In genomic region chr19:11405846-11406643, GRCh38 we compare ENCODE assay signal across 9 cellular contexts. TPM values are rescaled to one million over a fixed set of nuclear protein-coding genes. Genes with fewer than 3 reads are reported as not detected.
DNase-seq lines count a peak whose midpoint lies in the region; ATAC-seq, FAIRE-seq and TF ChIP-seq lines count a peak whose summit lies in the region.
"Had no signal": no experiment of that assay in that cellular context is flagged by ENCODE, and none has a peak within 500 bp of the region (broad histone marks: within the 10 kb centered on the region; RNA-seq: fewer than 3 reads in every experiment).

No MANE protein-coding gene starts in this region.

- H2AFZ ChIP-seq in K562 (ENCODE audit: low read depth, low read length) = no peak overlapping the region

- H3K36me3 ChIP-seq in K562 (ENCODE audit: control insufficient read depth, insufficient read depth, low read length) = no peaks in the 10 kb centered on the region

- no peaks in the 10 kb centered on the region for H3K9me1 ChIP-seq in K562 (ENCODE audit: control insufficient read depth, insufficient read depth, low read length)

- ATAC-seq in K562 = no peak
- no peak for ATAC-seq in GM19463 (IDR thresholded peaks at IDR 0.05; ENCODE audit: unreplicated experiment)

- H3K4me3 ChIP-seq in AG04449 (ENCODE audit: low read depth, low read length) (no peak overlapping the region), K562 (no peak overlapping the region)

- no peak for FAIRE-seq in K562 (lab: Jason Lieb, UNC)
- no peak for FAIRE-seq in HTR-8/SVneo (lab: Jason Lieb, UNC)

- no peaks in the 10 kb centered on the region for H3K27me3 ChIP-seq in K562 (ENCODE audit: control insufficient read depth in 2 of 2, insufficient read depth in 2 of 2, low read length in 2 of 2)

- no peaks in the 10 kb centered on the region for H4K20me1 ChIP-seq in K562 (replicated peaks; ENCODE audit: control insufficient read depth, insufficient read depth, low read length)

- intact Hi-C loops in K562 (cut with micrococcal nuclease) = no loop called here

- DNase-seq in AG04449 (ENCODE audit: low read depth, low spot score) (no peak), HFFc6 (no peak), K562 (ENCODE audit: extremely low read depth in 1 of 4, low spot score in 3 of 4) (peak in 1 of 4 experiments; percentile 6), left kidney (ENCODE audit: low read depth, low spot score) (peak; percentile 69), NCI-H2081 (lab: John Stamatoyannopoulos, UW) (no peak), NCI-H1048 (lab: John Stamatoyannopoulos, UW) (no peak), HTR-8/SVneo (ENCODE audit: insufficient read length, low spot score) (no peak)

- no peaks in the 10 kb centered on the region for H3K79me2 ChIP-seq in K562 (ENCODE audit: control insufficient read depth, insufficient read depth, low read length)

- TF ChIP-seq POLR2A in K562 (conservative IDR thresholded peaks at IDR 0.05) = no peak

- CTCF ChIA-PET in AG04449 (lab: Yijun Ruan, JAX) = interaction anchor here (0.7 to 5.3 kb wide), 11 partner anchors 14 to 131 kb away, joined by 3 to 42 read pairs (median 3); partner anchors contain the start of genes SWSAP1 and TSPAN16
- CTCF ChIA-PET in K562 (lab: Yijun Ruan, JAX; ENCODE audit: low intra/inter-chr PET ratio) = interaction anchor here (0.6 kb wide), 1 partner anchor 49 kb away, joined by 4 read pairs; no protein-coding TSS in a partner anchor

- H3K9me3 Mint-ChIP-seq in HFFc6 = no peaks in the 10 kb centered on the region

- no peak overlapping the region for H3K27ac ChIP-seq in K562 (ENCODE audit: extremely low read depth, low read depth, low read length)
- H3K27ac ChIP-seq: C4-2B had no signal

- no peak for TF ChIP-seq EP300 in K562 (IDR thresholded peaks at IDR 0.05; ENCODE audit: low read length)

- WGBS in K562 (ENCODE audit: insufficient coverage, low coverage, missing lambda C conversion rate) = 79% methylated on average over 22 of the region's 44 CpGs

- no peak overlapping the region for H3K4me3 Mint-ChIP-seq in HFFc6

- no peak overlapping the region; a peak in 1 of 4 replicates for H3K9ac ChIP-seq in K562 (ENCODE audit: insufficient read depth in 1 of 2, low read depth in 2 of 2, low read length in 2 of 2)

- TF ChIP-seq CTCF in AG04449 (IDR thresholded peaks at IDR 0.05; ENCODE audit: insufficient read depth, low read length, missing control alignments) (peak; percentile 58), HFFc6 (IDR thresholded peaks at IDR 0.05) (peak; percentile 39; the same call in 1 of the 2 replicates), K562 (IDR thresholded peaks at IDR 0.05 in 2 of 3, conservative IDR thresholded peaks at IDR 0.05 in 1 of 3; ENCODE audit: insufficient read depth in 2 of 3, low read depth in 1 of 3, low read length in 3 of 3) (no peak)

- no peak overlapping the region for H3K27ac Mint-ChIP-seq in HFFc6

- H3K4me2 ChIP-seq in K562 (ENCODE audit: insufficient read depth, low read length) = no peak overlapping the region

- no peak for TF ChIP-seq RAD21 in K562 (CRISPR knock-in tag; conservative IDR thresholded peaks at IDR 0.05 in 1 of 2, IDR thresholded peaks at IDR 0.05 in 1 of 2)

- POLR2A ChIA-PET in AG04449 (lab: Yijun Ruan, JAX) (no interaction called here), K562 (lab: Yijun Ruan, JAX) (interaction anchor here (0.6 to 1.3 kb wide), 5 partner anchors 9 to 32 kb away, joined by 3 to 4 read pairs (median 3); partner anchors contain the start of genes EPOR, ODAD3 and PRKCSH)

- no peaks in the 10 kb centered on the region for H3K36me3 Mint-ChIP-seq in HFFc6 (ENCODE audit: low read depth)

- H3K27me3 Mint-ChIP-seq in HFFc6 (ENCODE audit: insufficient read depth) = no peaks in the 10 kb centered on the region; the same call in none of the 2 replicates

- in situ Hi-C loops in K562 (cut with MboI) = no loop called here

- H3K4me1 ChIP-seq in K562 (replicated peaks in 1 of 2; ENCODE audit: control insufficient read depth in 2 of 2, insufficient read depth in 2 of 2, low read length in 2 of 2) = peaks cover 6 to 14% of the 10 kb centered on the region in 2 experiments; a peak in 4 of 5 replicates

- no peaks in the 10 kb centered on the region for H3K9me3 ChIP-seq in K562 (replicated peaks; ENCODE audit: control insufficient read depth, insufficient read depth, low read depth, low read length)

- peaks cover 8% of the 10 kb centered on the region for H3K4me1 Mint-ChIP-seq in HFFc6 (ENCODE audit: low read depth)

- no TSS peak for BruUV-seq in K562 (replicated peaks; lab: Mats Ljungman, UMichigan)

RNA-seq across cellular contexts. Expression of gene RGL3, which starts 13.1 kb away (rescaled TPM):
- 10 to 100 TPM in 1 of 6 experiments, 1 to 10 TPM in 5; 7.3 to 11.7 (median 8.9) TPM for total RNA-seq in HFFc6 (2021; fragmentation: NEBNext Ultra II Directional; extraction: Animal tissue kit (Norgen Biotek cat#: 25700))
- total RNA-seq in K562 (2011; cell fraction: chromatin; rRNA removed; ENCODE audit: low replicate concordance) = 1.2 and 4.6 TPM in 2 replicates
- total RNA-seq in K562 (2011; cell fraction: nucleolus; rRNA removed) = 1.3 and 1.5 TPM in 2 replicates
- total RNA-seq in K562 (2011; cell fraction: nucleoplasm; rRNA removed) = 0.38 and 2.1 TPM in 2 replicates
- total RNA-seq in K562 (2014; rRNA removed) (0.16 and 0.32 TPM in 2 replicates), K562 (2014; rRNA removed; fragmentation: Illumina TruSeq; extraction: Trizol) (not detected in 2 replicates), K562 (2015; rRNA removed; fragmentation: Illumina TruSeq; extraction: Trizol) (0.11 TPM in 1 of 2 replicates, not detected in the other), K562 (2021) (0.40 and 0.58 TPM in 2 replicates)
- polyA plus RNA-seq in K562 (2011; rRNA removed) (0.26 and 0.61 TPM in 2 replicates), K562 (2014; fragmentation: Illumina TruSeq; extraction: Trizol) (0.22 TPM in 2 replicates), K562 (2014; fragmentation: Nextera tagmentation; extraction: Ambion mirVana) (not detected), K562 (2014; rRNA removed) (0.09 and 0.12 TPM in 2 replicates)
- 0.34 and 0.40 TPM in 2 replicates for polyA plus RNA-seq in K562 (2011; cell fraction: cytosol; rRNA removed)
- 2.1 and 3.0 TPM in 2 replicates for polyA plus RNA-seq in K562 (2011; cell fraction: nucleus; rRNA removed)
- polyA plus RNA-seq in K562 (2012) = 0.52 and 1.4 TPM in 2 replicates
- polyA minus RNA-seq in K562 (2011; rRNA and poly(A)+ RNA removed) = 0.14 TPM in 1 of 2 replicates, not detected in the other
- polyA minus RNA-seq in K562 (2011; cell fraction: cytosol; rRNA and poly(A)+ RNA removed) = 2.7 TPM in 1 of 2 replicates, not detected in the other
- 0.33 and 0.67 TPM in 2 replicates for polyA minus RNA-seq in K562 (2011; cell fraction: nucleus; rRNA and poly(A)+ RNA removed)

RNA-seq across cellular contexts. Expression of gene EPOR, which starts 21.9 kb away (rescaled TPM):
- total RNA-seq in HFFc6 (2021; fragmentation: NEBNext Ultra II Directional; extraction: Animal tissue kit (Norgen Biotek cat#: 25700)) = 1 to 10 TPM; 6.1 to 8.3 (median 7.1) TPM
- 15.0 and 49.1 TPM in 2 replicates for total RNA-seq in K562 (2011; cell fraction: chromatin; rRNA removed; ENCODE audit: low replicate concordance)
- total RNA-seq in K562 (2011; cell fraction: nucleolus; rRNA removed) = 46.8 and 47.2 TPM in 2 replicates
- total RNA-seq in K562 (2011; cell fraction: nucleoplasm; rRNA removed) = 28.8 and 30.8 TPM in 2 replicates
- total RNA-seq in K562 (2014; rRNA removed) (10.0 and 14.7 TPM in 2 replicates), K562 (2014; rRNA removed; fragmentation: Illumina TruSeq; extraction: Trizol) (2.8 and 3.3 TPM in 2 replicates), K562 (2015; rRNA removed; fragmentation: Illumina TruSeq; extraction: Trizol) (5.0 and 5.2 TPM in 2 replicates), K562 (2021) (14.1 and 15.6 TPM in 2 replicates)
- polyA plus RNA-seq in K562 (2011; rRNA removed) (8.7 and 9.2 TPM in 2 replicates), K562 (2014; fragmentation: Illumina TruSeq; extraction: Trizol) (8.5 and 8.9 TPM in 2 replicates), K562 (2014; fragmentation: Nextera tagmentation; extraction: Ambion mirVana) (1 to 10 TPM; 1.3 TPM), K562 (2014; rRNA removed) (17.0 and 17.9 TPM in 2 replicates)
- 7.9 and 28.0 TPM in 2 replicates for polyA plus RNA-seq in K562 (2011; cell fraction: cytosol; rRNA removed)
- polyA plus RNA-seq in K562 (2011; cell fraction: nucleus; rRNA removed) = 17.3 and 44.3 TPM in 2 replicates
- 11.3 and 13.7 TPM in 2 replicates for polyA plus RNA-seq in K562 (2012)
- 1.9 and 4.3 TPM in 2 replicates for polyA minus RNA-seq in K562 (2011; rRNA and poly(A)+ RNA removed)
- 6.1 and 8.2 TPM in 2 replicates for polyA minus RNA-seq in K562 (2011; cell fraction: cytosol; rRNA and poly(A)+ RNA removed)
- 5.2 and 6.9 TPM in 2 replicates for polyA minus RNA-seq in K562 (2011; cell fraction: nucleus; rRNA and poly(A)+ RNA removed)

RNA-seq across cellular contexts. Expression of gene ODAD3, which starts 28.9 kb away (rescaled TPM):
- total RNA-seq in HFFc6 (2021; fragmentation: NEBNext Ultra II Directional; extraction: Animal tissue kit (Norgen Biotek cat#: 25700)) = 1 to 10 TPM in 1 of 6 experiments, under 1 TPM in 4, not detected in 1; 0.16 to 1.1 (median 0.60) TPM
- total RNA-seq in K562 (2011; cell fraction: chromatin; rRNA removed; ENCODE audit: low replicate concordance) = 0.25 and 0.74 TPM in 2 replicates
- total RNA-seq in K562 (2011; cell fraction: nucleolus; rRNA removed) = 0.26 and 1.2 TPM in 2 replicates
- total RNA-seq in K562 (2011; cell fraction: nucleoplasm; rRNA removed) = 0.29 TPM in 1 of 2 replicates, not detected in the other
- total RNA-seq in K562 (2014; rRNA removed) = 0.08 and 0.14 TPM in 2 replicates
- 0.11 TPM in 1 of 2 replicates, not detected in the other for total RNA-seq in K562 (2014; rRNA removed; fragmentation: Illumina TruSeq; extraction: Trizol)
- 0.08 TPM in 1 of 2 replicates, not detected in the other for total RNA-seq in K562 (2015; rRNA removed; fragmentation: Illumina TruSeq; extraction: Trizol)
- total RNA-seq in K562 (2021) = 0.18 and 0.51 TPM in 2 replicates
- 0.19 TPM in 1 of 2 replicates, not detected in the other for polyA plus RNA-seq in K562 (2011; rRNA removed)
- polyA plus RNA-seq in K562 (2011; cell fraction: cytosol; rRNA removed) = 0.12 TPM in 2 replicates
- polyA plus RNA-seq in K562 (2011; cell fraction: nucleus; rRNA removed) = 0.54 and 0.66 TPM in 2 replicates
- polyA plus RNA-seq in K562 (2012) = 0.16 and 0.19 TPM in 2 replicates
- 0.08 and 0.12 TPM in 2 replicates for polyA plus RNA-seq in K562 (2014; fragmentation: Illumina TruSeq; extraction: Trizol)
- polyA plus RNA-seq in K562 (2014; fragmentation: Nextera tagmentation; extraction: Ambion mirVana) = under 1 TPM; 0.07 to 0.18 TPM
- 0.72 and 1.5 TPM in 2 replicates for polyA plus RNA-seq in K562 (2014; rRNA removed)
- not detected in 2 replicates for polyA minus RNA-seq in K562 (2011; rRNA and poly(A)+ RNA removed)
- polyA minus RNA-seq in K562 (2011; cell fraction: cytosol; rRNA and poly(A)+ RNA removed) = not detected in 2 replicates
- polyA minus RNA-seq in K562 (2011; cell fraction: nucleus; rRNA and poly(A)+ RNA removed) = 0.13 and 0.22 TPM in 2 replicates

RNA-seq across cellular contexts. Expression of gene PRKCSH, which starts 29.4 kb away (rescaled TPM):
- 100 to 1,000 TPM; 367 to 460 (median 388) TPM for total RNA-seq in HFFc6 (2021; fragmentation: NEBNext Ultra II Directional; extraction: Animal tissue kit (Norgen Biotek cat#: 25700))
- 161 and 438 TPM in 2 replicates for total RNA-seq in K562 (2011; cell fraction: chromatin; rRNA removed; ENCODE audit: low replicate concordance)
- total RNA-seq in K562 (2011; cell fraction: nucleolus; rRNA removed) = 419 and 446 TPM in 2 replicates
- 236 and 271 TPM in 2 replicates for total RNA-seq in K562 (2011; cell fraction: nucleoplasm; rRNA removed)
- total RNA-seq in K562 (2014; rRNA removed) (99.4 and 135 TPM in 2 replicates), K562 (2014; rRNA removed; fragmentation: Illumina TruSeq; extraction: Trizol) (25.6 and 28.4 TPM in 2 replicates), K562 (2015; rRNA removed; fragmentation: Illumina TruSeq; extraction: Trizol) (48.1 and 52.1 TPM in 2 replicates), K562 (2021) (297 and 303 TPM in 2 replicates)
- polyA plus RNA-seq in K562 (2011; rRNA removed) (39.1 and 96.2 TPM in 2 replicates), K562 (2014; fragmentation: Illumina TruSeq; extraction: Trizol) (155 and 235 TPM in 2 replicates), K562 (2014; fragmentation: Nextera tagmentation; extraction: Ambion mirVana) (1 to 10 TPM; 2.3 to 6.9 TPM), K562 (2014; rRNA removed) (76.5 and 88.9 TPM in 2 replicates)
- polyA plus RNA-seq in K562 (2011; cell fraction: cytosol; rRNA removed) = 68.3 and 79.6 TPM in 2 replicates
- polyA plus RNA-seq in K562 (2011; cell fraction: nucleus; rRNA removed) = 221 and 243 TPM in 2 replicates
- 242 and 451 TPM in 2 replicates for polyA plus RNA-seq in K562 (2012)
- polyA minus RNA-seq in K562 (2011; rRNA and poly(A)+ RNA removed) = 31.6 and 32.5 TPM in 2 replicates
- polyA minus RNA-seq in K562 (2011; cell fraction: cytosol; rRNA and poly(A)+ RNA removed) = 147 and 227 TPM in 2 replicates
- 56.5 and 75.8 TPM in 2 replicates for polyA minus RNA-seq in K562 (2011; cell fraction: nucleus; rRNA and poly(A)+ RNA removed)

RNA-seq across cellular contexts. Expression of gene SWSAP1, which starts 31.6 kb away (rescaled TPM):
- 1 to 10 TPM; 1.2 to 2.2 (median 1.6) TPM for total RNA-seq in HFFc6 (2021; fragmentation: NEBNext Ultra II Directional; extraction: Animal tissue kit (Norgen Biotek cat#: 25700))
- total RNA-seq in K562 (2011; cell fraction: chromatin; rRNA removed; ENCODE audit: low replicate concordance) = 1.5 and 2.6 TPM in 2 replicates
- 2.6 and 3.5 TPM in 2 replicates for total RNA-seq in K562 (2011; cell fraction: nucleolus; rRNA removed)
- total RNA-seq in K562 (2011; cell fraction: nucleoplasm; rRNA removed) = 2.3 and 3.1 TPM in 2 replicates
- 2.8 and 3.9 TPM in 2 replicates for total RNA-seq in K562 (2014; rRNA removed)
- total RNA-seq in K562 (2014; rRNA removed; fragmentation: Illumina TruSeq; extraction: Trizol) = 0.77 and 0.80 TPM in 2 replicates
- 1.9 and 2.3 TPM in 2 replicates for total RNA-seq in K562 (2015; rRNA removed; fragmentation: Illumina TruSeq; extraction: Trizol)
- 2.5 and 3.0 TPM in 2 replicates for total RNA-seq in K562 (2021)
- 1.3 and 1.8 TPM in 2 replicates for polyA plus RNA-seq in K562 (2011; rRNA removed)
- 1.9 and 3.2 TPM in 2 replicates for polyA plus RNA-seq in K562 (2011; cell fraction: cytosol; rRNA removed)
- 1.2 and 1.3 TPM in 2 replicates for polyA plus RNA-seq in K562 (2011; cell fraction: nucleus; rRNA removed)
- 2.9 and 3.1 TPM in 2 replicates for polyA plus RNA-seq in K562 (2012)
- 1.7 and 2.6 TPM in 2 replicates for polyA plus RNA-seq in K562 (2014; fragmentation: Illumina TruSeq; extraction: Trizol)
- polyA plus RNA-seq in K562 (2014; fragmentation: Nextera tagmentation; extraction: Ambion mirVana) = under 1 TPM; 0.18 to 0.73 TPM
- polyA plus RNA-seq in K562 (2014; rRNA removed) = 2.0 and 4.3 TPM in 2 replicates
- polyA minus RNA-seq in K562 (2011; rRNA and poly(A)+ RNA removed) = 0.51 and 0.67 TPM in 2 replicates
- polyA minus RNA-seq in K562 (2011; cell fraction: cytosol; rRNA and poly(A)+ RNA removed) = 0.48 TPM in 1 of 2 replicates, not detected in the other
- 0.54 and 2.1 TPM in 2 replicates for polyA minus RNA-seq in K562 (2011; cell fraction: nucleus; rRNA and poly(A)+ RNA removed)

Comparison
In these comparisons a context has a peak if more than half of its experiments do, and no peak if none do; other contexts are left out.
1. CTCF ChIP-seq: peak in AG04449 (single experiment) and HFFc6 (single experiment); none in K562 (0 of 3).